In genomic region chr3:46200211-46200610, GRCh38 we compare ENCODE assay signal across 23 cellular contexts. TPM values are rescaled to one million over a fixed set of nuclear protein-coding genes. Genes with fewer than 3 reads are reported as not detected.
DNase-seq lines count a peak whose midpoint lies in the region; ATAC-seq and TF ChIP-seq lines count a peak whose summit lies in the region.
"Had no signal": no experiment of that assay in that cellular context is flagged by ENCODE, and none has a peak within 500 bp of the region (broad histone marks: within the 10 kb centered on the region; RNA-seq: fewer than 3 reads in every experiment).

No MANE protein-coding gene starts in this region.

- no peak for DNase-seq in CD14-positive monocyte (ENCODE audit: low spot score)
- no peak for DNase-seq in immature natural killer cell
- peak; percentile 23 for DNase-seq in superior temporal gyrus (ENCODE audit: extremely low spot score)
- DNase-seq in NCI-H2196 treated with DMSO at 0.1 percent for 48 hours (lab: John Stamatoyannopoulos, UW; ENCODE audit: unreplicated experiment): no peak
- no peak for DNase-seq in upper lobe of left lung
- DNase-seq: 8988T; ACHN; AML-193; BE2C; Calu3; CD4-positive, alpha-beta memory T cell; COR-L47; DMS53; DMS79 treated with DMSO at 0.1 percent for 48 hours; GF-D8; GOT3; HFFc6 had no signal

- no peak for TF ChIP-seq POLR2A in upper lobe of left lung (IDR thresholded peaks at IDR 0.05)

- peaks cover 0 to 3% (median 0%) of the 10 kb centered on the region in 4 donors for H3K4me1 ChIP-seq in upper lobe of left lung
- H3K4me1 ChIP-seq: A549, BE2C, HAP-1 had no signal

- peaks cover 0 to 8% (median 2%) of the 10 kb centered on the region in 4 donors for H3K36me3 ChIP-seq in upper lobe of left lung
- H3K36me3 ChIP-seq: BE2C, HAP-1 had no signal

- no peaks in the 10 kb centered on the region for H3K27me3 ChIP-seq in upper lobe of left lung
- H3K27me3 ChIP-seq: BE2C; BLaER1 treated with 17β-estradiol and CSF1 and Interleukin-3, amounts not matched to agents 10 nM and 100 nM had no signal

- no peak for TF ChIP-seq CTCF in CD14-positive monocyte (IDR thresholded peaks at IDR 0.05)
- no peak for TF ChIP-seq CTCF in upper lobe of left lung (IDR thresholded peaks at IDR 0.05)

- no peak overlapping the region for H3K27ac ChIP-seq in upper lobe of left lung
- H3K27ac ChIP-seq: A549 had no signal

- 74 to 86% methylated on average over 5 of the region's 5 CpGs for WGBS in upper lobe of left lung, 2 donors

- no peak overlapping the region for H3K4me3 ChIP-seq in upper lobe of left lung
- H3K4me3 ChIP-seq: A549, HAP-1 had no signal

- H3K4me1 Mint-ChIP-seq in CD14-positive monocyte (peaks cover 55% of the 10 kb centered on the region), immature natural killer cell (peaks cover 8 to 42% of the 10 kb centered on the region in 2 donors)
- peaks cover 65% of the 10 kb centered on the region for H3K4me1 Mint-ChIP-seq in dendritic cell treated with granulocyte-macrophage colony-stimulating factor and Interleukin-4, amounts not matched to agents 40 ng/mL and 50 ng/mL, for 4 days (ENCODE audit: low read depth)

- H3K9me3 Mint-ChIP-seq in CD14-positive monocyte: peaks cover 0 to 9% (median 3%) of the 10 kb centered on the region in 7 donors
- peaks cover 3% of the 10 kb centered on the region for H3K9me3 Mint-ChIP-seq in dendritic cell treated with granulocyte-macrophage colony-stimulating factor and Interleukin-4, amounts not matched to agents 40 ng/mL and 50 ng/mL, for 4 days
- peaks cover 0 to 2% (median 0%) of the 10 kb centered on the region in 6 donors for H3K9me3 Mint-ChIP-seq in immature natural killer cell
- H3K9me3 Mint-ChIP-seq: HFFc6 had no signal

- H3K36me3 Mint-ChIP-seq in CD14-positive monocyte (peaks cover 60 to 73% of the 10 kb centered on the region in 2 donors), immature natural killer cell (peaks cover 24 to 38% (median 32%) of the 10 kb centered on the region in 3 donors)
- H3K36me3 Mint-ChIP-seq in dendritic cell treated with granulocyte-macrophage colony-stimulating factor and Interleukin-4, amounts not matched to agents 40 ng/mL and 50 ng/mL, for 4 days (ENCODE audit: low read depth): peaks cover 73% of the 10 kb centered on the region

- H3K9me3 ChIP-seq in upper lobe of left lung: no peaks in the 10 kb centered on the region
- H3K9me3 ChIP-seq: BE2C, HAP-1 had no signal

- H3K27me3 Mint-ChIP-seq in CD14-positive monocyte (ENCODE audit: low read depth in 3 of 3): no peaks in the 10 kb centered on the region
- no peaks in the 10 kb centered on the region for H3K27me3 Mint-ChIP-seq in dendritic cell treated with granulocyte-macrophage colony-stimulating factor and Interleukin-4, amounts not matched to agents 40 ng/mL and 50 ng/mL, for 4 days
- H3K27me3 Mint-ChIP-seq in immature natural killer cell (ENCODE audit: low read depth in 3 of 3): no peaks in the 10 kb centered on the region
- H3K27me3 Mint-ChIP-seq: CD4-positive, alpha-beta memory T cell had no signal

- H3K27ac Mint-ChIP-seq in CD14-positive monocyte (peak overlapping the region in 4 of 7 donors; percentile 30 to 81 (median 66)), immature natural killer cell (peak overlapping the region; percentile 13 to 61 (median 53))
- peak overlapping the region; percentile 36 for H3K27ac Mint-ChIP-seq in dendritic cell treated with granulocyte-macrophage colony-stimulating factor and Interleukin-4, amounts not matched to agents 40 ng/mL and 50 ng/mL, for 4 days
- H3K27ac Mint-ChIP-seq: HFFc6 had no signal

- no peak overlapping the region for H3K4me3 Mint-ChIP-seq in CD14-positive monocyte
- H3K4me3 Mint-ChIP-seq in dendritic cell treated with granulocyte-macrophage colony-stimulating factor and Interleukin-4, amounts not matched to agents 40 ng/mL and 50 ng/mL, for 4 days: no peak overlapping the region
- no peak overlapping the region for H3K4me3 Mint-ChIP-seq in immature natural killer cell
- H3K4me3 Mint-ChIP-seq: CD4-positive, alpha-beta memory T cell; HFFc6 had no signal

- intact Hi-C loops in CD14-positive monocyte (cut with micrococcal nuclease): loop anchor here in 1 of 2 donors (5.0 kb wide), 1 partner anchor 167 kb away; no protein-coding TSS in a partner anchor
- intact Hi-C loops in dendritic cell treated with granulocyte-macrophage colony-stimulating factor and Interleukin-4, amounts not matched to agents 40 ng/mL and 50 ng/mL, for 4 days (cut with micrococcal nuclease): no loop called here

- TF ChIP-seq EP300 in upper lobe of left lung (IDR thresholded peaks at IDR 0.05): no peak

- ATAC-seq in upper lobe of left lung (ENCODE audit: low FRiP score in 2 of 2) (no peak), HG02642 (IDR thresholded peaks at IDR 0.05; ENCODE audit: poor library complexity, unreplicated experiment) (no peak)
- ATAC-seq: A549 had no signal

RNA-seq across cellular contexts. Expression of gene CCR1, which starts 7.9 kb away (rescaled TPM):
- polyA plus RNA-seq in CD14-positive monocyte (100 to 1,000 TPM; 233 to 304 TPM), immature natural killer cell (10 to 100 TPM; 10.5 to 24.1 (median 11.5) TPM)
- 10 to 100 TPM in 4 of 6 donors, 1 to 10 TPM in 2; 8.0 to 52.2 (median 17.8) TPM for total RNA-seq in upper lobe of left lung
- total RNA-seq: Daoy, HFFc6 had no signal

RNA-seq across cellular contexts. Expression of gene CCR3, which starts 42.0 kb away (rescaled TPM):
- polyA plus RNA-seq in CD14-positive monocyte: under 1 TPM; 0.38 to 0.74 TPM
- under 1 TPM in 1 of 3 donors, not detected in 2; 0.39 TPM for polyA plus RNA-seq in immature natural killer cell
- total RNA-seq in upper lobe of left lung: under 1 TPM in 1 of 6 donors, not detected in 5; 0.13 TPM
- total RNA-seq: Daoy, HFFc6 had no signal
- polyA plus RNA-seq: A549 had no signal

Comparison
In these comparisons a context has a peak if more than half of its experiments do, and no peak if none do; other contexts are left out.
1. RNA of gene CCR1, which starts 7.9 kb away (polyA plus RNA-seq): 233 to 304 TPM in CD14-positive monocyte; 10.5 to 24.1 TPM in immature natural killer cell; every median in the first group is over 4 times any median in the second.
2. Peak in every context shown above with its lines, with median percentiles within 50 percentile points of each other: H3K27ac Mint-ChIP-seq.